ENCODE assay signal across 8 cellular contexts in the genomic region with DNA sequence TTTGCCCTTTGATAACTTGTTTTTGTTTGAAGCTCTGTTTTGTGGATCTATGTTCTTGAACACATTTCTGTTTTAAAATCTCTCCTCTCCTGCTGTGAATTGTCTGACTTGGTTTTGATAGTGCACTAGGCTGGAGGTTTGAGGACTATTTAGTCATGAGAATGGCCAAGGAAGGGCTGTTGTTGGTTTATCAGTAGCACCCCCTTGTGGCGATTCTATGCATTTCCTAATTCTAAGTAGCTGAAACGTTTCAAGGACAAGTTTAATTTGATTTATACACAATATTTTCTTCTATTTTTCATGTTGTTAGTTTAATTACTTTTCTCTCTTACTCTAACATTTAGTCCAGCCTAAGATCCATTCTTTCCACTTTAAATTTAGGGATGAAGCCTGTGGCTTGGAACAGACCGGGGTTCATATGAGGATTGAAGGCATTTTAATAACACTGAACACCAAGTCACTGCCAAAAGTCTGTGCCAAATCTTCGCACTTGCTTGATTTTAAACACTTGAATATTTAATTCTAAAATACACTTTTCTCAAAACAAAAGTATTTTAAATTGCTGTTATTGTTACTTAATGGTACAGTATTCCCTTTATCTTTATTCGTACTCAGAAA.
DNase-seq lines count a peak whose midpoint lies in the region; ATAC-seq and TF ChIP-seq lines count a peak whose summit lies in the region.

No MANE protein-coding gene starts in this region.

- H4K20me1 ChIP-seq in PC-9 (ENCODE audit: insufficient read depth): no peaks in the 10 kb centered on the region

- ATAC-seq in GM21717 (IDR thresholded peaks at IDR 0.05; ENCODE audit: unreplicated experiment): peak; percentile 65
- ATAC-seq in right lobe of liver: peak; percentile 77 to 92 (median 87)
- ATAC-seq in HG03139 (IDR thresholded peaks at IDR 0.05; ENCODE audit: unreplicated experiment): no peak

- H3K4me1 ChIP-seq in PC-9 (replicated peaks; ENCODE audit: insufficient read depth): no peaks in the 10 kb centered on the region
- no peaks in the 10 kb centered on the region for H3K4me1 ChIP-seq in right lobe of liver

- H3K9me2 ChIP-seq in PC-9 (ENCODE audit: insufficient read depth): no peaks in the 10 kb centered on the region

- H3K4me3 ChIP-seq in PC-9: no peak overlapping the region
- H3K4me3 ChIP-seq in right lobe of liver: no peak overlapping the region

- H3K79me2 ChIP-seq in PC-9 (ENCODE audit: low read depth): no peaks in the 10 kb centered on the region

- intact Hi-C loops in PC-9 (cut with micrococcal nuclease; ENCODE audit: unreplicated experiment) (loop anchor here (1.0 to 5.0 kb wide), 2 partner anchors 283 to 1608 kb away; no protein-coding TSS in a partner anchor), right lobe of liver (cut with DNase I) (no loop called here)

- H3K27me3 ChIP-seq in PC-9 (ENCODE audit: insufficient read depth, low read depth): no peaks in the 10 kb centered on the region
- H3K27me3 ChIP-seq in right lobe of liver: no peaks in the 10 kb centered on the region

- in situ Hi-C loops in KBM-7 (cut with MboI; ENCODE audit: low pct_unique_long_range_greater_than_20kb, low sequenced_read_pairs): no loop called here

- no peak overlapping the region for H3K27ac ChIP-seq in PC-9
- no peak overlapping the region for H3K27ac ChIP-seq in right lobe of liver

- CTCF ChIA-PET in PC-9 (lab: Charles Lee): interaction anchor here (0.6 to 1.1 kb wide), 2 partner anchors 259 to 604 kb away, joined by 4 to 5 read pairs; no protein-coding TSS in a partner anchor

- H3K36me3 ChIP-seq in PC-9 (ENCODE audit: low read depth): no peaks in the 10 kb centered on the region
- no peaks in the 10 kb centered on the region for H3K36me3 ChIP-seq in right lobe of liver

- no peaks in the 10 kb centered on the region for H3F3A ChIP-seq in PC-9 (ENCODE audit: insufficient read depth, low read depth)

- no TSS peak for BruUV-seq in PC-9 (replicated peaks; lab: Mats Ljungman, UMichigan)

- WGBS in right lobe of liver (ENCODE audit: insufficient coverage, low coverage, low lambda C conversion rate, missing lambda C conversion rate): 33% methylated on average over 5 of the region's 5 CpGs

- H2AFZ ChIP-seq in PC-9: no peak overlapping the region

- TF ChIP-seq POLR2A in right lobe of liver (IDR thresholded peaks at IDR 0.05): no peak

- peak; percentile 94 for TF ChIP-seq CTCF in PC-9 (conservative IDR thresholded peaks at IDR 0.05)
- peak; percentile 80 to 85 (median 82) for TF ChIP-seq CTCF in right lobe of liver (IDR thresholded peaks at IDR 0.05)

- H3K9me3 ChIP-seq in PC-9 (ENCODE audit: insufficient read depth, low read depth) (no peaks in the 10 kb centered on the region), right lobe of liver (no peaks in the 10 kb centered on the region)

- POLR2A ChIA-PET in PC-9 (lab: Charles Lee; ENCODE audit: unreplicated experiment): no interaction called here

- no peak overlapping the region for H3K4me2 ChIP-seq in PC-9

- DNase-seq in stimulated activated CD4-positive, alpha-beta T cell treated with anti-CD3 and anti-CD28 coated beads, Interleukin-2, amount 100 ng/mL, for 48 hours: peak; percentile 24 to 31
- DNase-seq in stimulated activated CD4-positive, alpha-beta T cell treated with anti-CD3 and anti-CD28 coated beads, Interleukin-4, amount 100 ng/mL, for 4 hours: no peak
- DNase-seq in KBM-7 (peak; percentile 74), PC-9 (peak; percentile 9 to 42), cerebellum (ENCODE audit: low spot score) (peak; percentile 73), right lobe of liver (no peak)

Comparison
In these comparisons a context has a peak if more than half of its experiments do, and no peak if none do; other contexts are left out.
1. DNase-seq: peak in stimulated activated CD4-positive, alpha-beta T cell treated with anti-CD3 and anti-CD28 coated beads, Interleukin-2, amount 100 ng/mL, for 48 hours (2 of 2), KBM-7 (single experiment), PC-9 (2 of 2) and cerebellum (single experiment); none in stimulated activated CD4-positive, alpha-beta T cell treated with anti-CD3 and anti-CD28 coated beads, Interleukin-4, amount 100 ng/mL, for 4 hours (0 of 2) and right lobe of liver (0 of 3).